18 cellular contexts compared by ENCODE assay signal in genomic region chr10:62643612-62644587, GRCh38.
DNase-seq lines count a peak whose midpoint lies in the region; ATAC-seq and TF ChIP-seq lines count a peak whose summit lies in the region.
"Had no signal": no experiment of that assay in that cellular context is flagged by ENCODE, and none has a peak within 500 bp of the region (broad histone marks: within the 10 kb centered on the region; RNA-seq: fewer than 3 reads in every experiment).

No MANE protein-coding gene starts in this region.

- POLR2A ChIA-PET in activated CD4-positive, alpha-beta T cell treated with anti-CD3 and anti-CD28 coated beads for 36 hours (lab: Charles Lee): no interaction called here
- POLR2A ChIA-PET in OCI-LY7 (lab: Charles Lee): no interaction called here

- no peak overlapping the region for H2BK120ac ChIP-seq in mesenchymal stem cell (ENCODE audit: low read depth, low read length)

- no peak overlapping the region for H3K14ac ChIP-seq in mesenchymal stem cell (ENCODE audit: low read length in 2 of 2)

- H3K36me3 ChIP-seq in BLaER1 (no peaks in the 10 kb centered on the region), OCI-LY7 (ENCODE audit: insufficient read depth, low read length) (no peaks in the 10 kb centered on the region), smooth muscle cell (ENCODE audit: low read depth) (no peaks in the 10 kb centered on the region), mesenchymal stem cell (ENCODE audit: control insufficient read depth in 1 of 2, insufficient read depth in 2 of 2, low read depth in 1 of 2, low read length in 2 of 2) (no peaks in the 10 kb centered on the region)
- H3K36me3 ChIP-seq: SJCRH30 had no signal

- no peaks in the 10 kb centered on the region for H3K27me3 Mint-ChIP-seq in activated CD4-positive, alpha-beta T cell treated with anti-CD3 and anti-CD28 coated beads for 36 hours
- H3K27me3 Mint-ChIP-seq: IgD-negative memory B cell had no signal

- H4K20me1 ChIP-seq in BLaER1 (no peaks in the 10 kb centered on the region), OCI-LY7 (ENCODE audit: insufficient read depth, low read length) (no peaks in the 10 kb centered on the region), smooth muscle cell (ENCODE audit: low read depth) (no peaks in the 10 kb centered on the region)

- H3K36me3 Mint-ChIP-seq in activated CD4-positive, alpha-beta T cell treated with anti-CD3 and anti-CD28 coated beads for 36 hours (ENCODE audit: low read depth): no peaks in the 10 kb centered on the region
- H3K36me3 Mint-ChIP-seq in stimulated activated effector memory CD8-positive, alpha-beta T cell treated with anti-CD3 and anti-CD28 coated beads, Interleukin-12 subunit alpha, Interleukin-12 subunit beta, amount 100 ng/mL, for 72 hours: no peaks in the 10 kb centered on the region
- H3K36me3 Mint-ChIP-seq: IgD-negative memory B cell had no signal

- no peak overlapping the region; the same call in 1 of the 2 replicates for H3K27ac ChIP-seq in BLaER1
- no peak overlapping the region for H3K27ac ChIP-seq in OCI-LY7 (ENCODE audit: low read depth, low read length, poor library complexity, severe bottlenecking)
- H3K27ac ChIP-seq in smooth muscle cell (ENCODE audit: low read depth): no peak overlapping the region
- H3K27ac ChIP-seq in mesenchymal stem cell (ENCODE audit: low read length, poor library complexity, severe bottlenecking): no peak overlapping the region
- H3K27ac ChIP-seq: RWPE1, SJCRH30 had no signal

- H3K4me2 ChIP-seq in BLaER1: peak overlapping the region; percentile 37
- no peak overlapping the region for H3K4me2 ChIP-seq in OCI-LY7 (ENCODE audit: low read length)
- H3K4me2 ChIP-seq in smooth muscle cell: no peak overlapping the region
- H3K4me2 ChIP-seq in mesenchymal stem cell (ENCODE audit: low read length, poor library complexity, severe bottlenecking): no peak overlapping the region

- TF ChIP-seq CTCF in OCI-LY7 (conservative IDR thresholded peaks at IDR 0.05; ENCODE audit: low read length): no peak
- TF ChIP-seq CTCF in smooth muscle cell (IDR thresholded peaks at IDR 0.05; ENCODE audit: borderline replicate concordance, insufficient read depth, poor library complexity, severe bottlenecking): no peak

- H3K9ac ChIP-seq in BLaER1: no peak overlapping the region
- H3K9ac ChIP-seq in smooth muscle cell (ENCODE audit: low read depth): no peak overlapping the region
- H3K9ac ChIP-seq in mesenchymal stem cell (ENCODE audit: low read length): no peak overlapping the region

- H3K9me3 Mint-ChIP-seq in activated CD4-positive, alpha-beta T cell treated with anti-CD3 and anti-CD28 coated beads for 36 hours (ENCODE audit: low read depth): no peaks in the 10 kb centered on the region
- no peaks in the 10 kb centered on the region for H3K9me3 Mint-ChIP-seq in stimulated activated effector memory CD8-positive, alpha-beta T cell treated with anti-CD3 and anti-CD28 coated beads, Interleukin-12 subunit alpha, Interleukin-12 subunit beta, amount 100 ng/mL, for 72 hours
- H3K9me3 Mint-ChIP-seq: IgD-negative memory B cell had no signal

- H3K27ac Mint-ChIP-seq in activated CD4-positive, alpha-beta T cell treated with anti-CD3 and anti-CD28 coated beads for 36 hours: peak overlapping the region; percentile 58
- H3K27ac Mint-ChIP-seq in stimulated activated effector memory CD8-positive, alpha-beta T cell treated with anti-CD3 and anti-CD28 coated beads, Interleukin-12 subunit alpha, Interleukin-12 subunit beta, amount 100 ng/mL, for 72 hours: peak overlapping the region; percentile 23
- H3K27ac Mint-ChIP-seq: IgD-negative memory B cell had no signal

- H2BK12ac ChIP-seq in mesenchymal stem cell (ENCODE audit: low read length in 2 of 2): no peak overlapping the region

- H3K79me1 ChIP-seq in mesenchymal stem cell (replicated peaks; ENCODE audit: low read length, poor library complexity, severe bottlenecking): no peaks in the 10 kb centered on the region

- 87% methylated on average over 5 of the region's 5 CpGs for WGBS in smooth muscle cell (ENCODE audit: low lambda C conversion rate)
- 100% methylated on average over 4 of the region's 5 CpGs for WGBS in mesenchymal stem cell

- H3K27me3 ChIP-seq in BLaER1: no peaks in the 10 kb centered on the region
- no peaks in the 10 kb centered on the region for H3K27me3 ChIP-seq in smooth muscle cell (ENCODE audit: low read depth)
- peaks cover 0 to 10% of the 10 kb centered on the region in 2 experiments for H3K27me3 ChIP-seq in mesenchymal stem cell (ENCODE audit: control insufficient read depth in 1 of 2, insufficient read depth in 1 of 2, low read length in 2 of 2)
- H3K27me3 ChIP-seq: SJCRH30 had no signal

- peak overlapping the region; percentile 20; the same call in 1 of the 2 replicates for H2AFZ ChIP-seq in OCI-LY7 (ENCODE audit: low read length)
- H2AFZ ChIP-seq in smooth muscle cell (ENCODE audit: low read depth): no peak overlapping the region
- no peak overlapping the region for H2AFZ ChIP-seq in mesenchymal stem cell (ENCODE audit: low read depth, low read length)

- peaks cover 41% of the 10 kb centered on the region for H3K4me1 Mint-ChIP-seq in activated CD4-positive, alpha-beta T cell treated with anti-CD3 and anti-CD28 coated beads for 36 hours
- peaks cover 35% of the 10 kb centered on the region for H3K4me1 Mint-ChIP-seq in stimulated activated effector memory CD8-positive, alpha-beta T cell treated with anti-CD3 and anti-CD28 coated beads, Interleukin-12 subunit alpha, Interleukin-12 subunit beta, amount 100 ng/mL, for 72 hours

- no peak overlapping the region for H4K8ac ChIP-seq in mesenchymal stem cell (ENCODE audit: low read length)

- no peaks in the 10 kb centered on the region for H3K9me2 ChIP-seq in OCI-LY7 (ENCODE audit: insufficient read depth, low read length)

- no peak overlapping the region for H2BK15ac ChIP-seq in mesenchymal stem cell (ENCODE audit: low read depth, poor library complexity, severe bottlenecking)

- H3K4ac ChIP-seq in mesenchymal stem cell (ENCODE audit: low read depth in 1 of 2, low read length in 2 of 2): no peak overlapping the region

- DNase-seq in activated CD4-positive, alpha-beta T cell treated with anti-CD3 and anti-CD28 coated beads for 36 hours: no peak
- DNase-seq in activated CD4-positive, alpha-beta T cell treated with anti-CD3 and anti-CD28 coated beads for 4 hours: no peak
- DNase-seq in OCI-LY7 (ENCODE audit: low spot score): no peak
- DNase-seq in stimulated activated effector memory CD8-positive, alpha-beta T cell treated with anti-CD3 and anti-CD28 coated beads, Interleukin-12 subunit alpha, Interleukin-12 subunit beta, amount 100 ng/mL, for 72 hours (ENCODE audit: low spot score in 2 of 2): no peak
- no peak for DNase-seq in stimulated activated naive CD4-positive, alpha-beta T cell treated with Interleukin-2 at 50 U/mL for 16 hours (lab: John Stamatoyannopoulos, UW)
- DNase-seq in smooth muscle cell (lab: John Stamatoyannopoulos, UW; ENCODE audit: unreplicated experiment): no peak
- no peak for DNase-seq in mesenchymal stem cell
- DNase-seq: 8988T, C1 segment of cervical spinal cord, Calu3, DMS79, NCI-H1436 treated with DMSO at 0.1 percent for 48 hours, NCI-H2081, NCI-H524, SJCRH30 had no signal

- BruUV-seq in OCI-LY7 (replicated peaks; lab: Mats Ljungman, UMichigan): no TSS peak

- H3K4me3 Mint-ChIP-seq in activated CD4-positive, alpha-beta T cell treated with anti-CD3 and anti-CD28 coated beads for 36 hours: no peak overlapping the region
- peak overlapping the region; percentile 1 for H3K4me3 Mint-ChIP-seq in stimulated activated effector memory CD8-positive, alpha-beta T cell treated with anti-CD3 and anti-CD28 coated beads, Interleukin-12 subunit alpha, Interleukin-12 subunit beta, amount 100 ng/mL, for 72 hours
- H3K4me3 Mint-ChIP-seq: IgD-negative memory B cell had no signal

- H3K18ac ChIP-seq in mesenchymal stem cell (ENCODE audit: low read depth in 1 of 2, low read length in 2 of 2): no peak overlapping the region

- CTCF ChIA-PET in activated CD4-positive, alpha-beta T cell treated with anti-CD3 and anti-CD28 coated beads for 36 hours (lab: Charles Lee): no interaction called here
- CTCF ChIA-PET in OCI-LY7 (lab: Charles Lee; ENCODE audit: unreplicated experiment): no interaction called here

- H3K4me3 ChIP-seq in BLaER1: no peak overlapping the region
- H3K4me3 ChIP-seq in OCI-LY7 (ENCODE audit: low read depth, low read length, poor library complexity, severe bottlenecking): no peak overlapping the region
- no peak overlapping the region for H3K4me3 ChIP-seq in smooth muscle cell
- H3K4me3 ChIP-seq in mesenchymal stem cell (ENCODE audit: insufficient read depth in 1 of 2, low read depth in 1 of 2, low read length in 2 of 2): no peak overlapping the region
- H3K4me3 ChIP-seq: SJCRH30 had no signal

- H3K4me1 ChIP-seq in BLaER1 (peaks cover 59% of the 10 kb centered on the region), OCI-LY7 (ENCODE audit: insufficient read depth, low read length, poor library complexity, severe bottlenecking) (peaks cover 51% of the 10 kb centered on the region), smooth muscle cell (ENCODE audit: low read depth) (no peaks in the 10 kb centered on the region), mesenchymal stem cell (ENCODE audit: control insufficient read depth, insufficient read depth, low read depth, low read length) (no peaks in the 10 kb centered on the region)
- H3K4me1 ChIP-seq: SJCRH30 had no signal

- H4K91ac ChIP-seq in mesenchymal stem cell (ENCODE audit: low read length): no peak overlapping the region

- no peak overlapping the region for H2AK5ac ChIP-seq in mesenchymal stem cell (ENCODE audit: low read length, severe bottlenecking)

- H2BK5ac ChIP-seq in mesenchymal stem cell (ENCODE audit: low read depth, low read length, poor library complexity, severe bottlenecking): no peak overlapping the region

- H3F3A ChIP-seq in smooth muscle cell (ENCODE audit: low read depth): no peaks in the 10 kb centered on the region

- H3K79me2 ChIP-seq in OCI-LY7 (ENCODE audit: insufficient read depth, low read depth, low read length) (no peaks in the 10 kb centered on the region), smooth muscle cell (ENCODE audit: low read depth) (no peaks in the 10 kb centered on the region)

- H3K9me3 ChIP-seq in BLaER1 (peaks cover 6% of the 10 kb centered on the region; the same call in 1 of the 2 replicates), OCI-LY7 (ENCODE audit: low read length) (no peaks in the 10 kb centered on the region), smooth muscle cell (replicated peaks; ENCODE audit: low read depth) (no peaks in the 10 kb centered on the region), mesenchymal stem cell (ENCODE audit: control insufficient read depth, low read length) (no peaks in the 10 kb centered on the region)
- H3K9me3 ChIP-seq: SJCRH30 had no signal

- ATAC-seq in activated CD4-positive, alpha-beta T cell treated with anti-CD3 and anti-CD28 coated beads for 36 hours: peak; percentile 82
- peak; percentile 72 for ATAC-seq in stimulated activated effector memory CD8-positive, alpha-beta T cell treated with anti-CD3 and anti-CD28 coated beads, Interleukin-12 subunit alpha, Interleukin-12 subunit beta, amount 100 ng/mL, for 72 hours

- H3K23ac ChIP-seq in mesenchymal stem cell (ENCODE audit: low read length in 2 of 2): no peak overlapping the region

- intact Hi-C loops in activated CD4-positive, alpha-beta T cell treated with anti-CD3 and anti-CD28 coated beads for 36 hours (cut with DNase I, micrococcal nuclease): loop anchor here in 1 of 2 experiments (2.0 kb wide), 1 partner anchor 37 kb away; no protein-coding TSS in a partner anchor
- intact Hi-C loops in OCI-LY7 (cut with micrococcal nuclease; ENCODE audit: unreplicated experiment): no loop called here
